Comparison of ENCODE assay signal across 18 cellular contexts in genomic region chr6:142868917-142869316, GRCh38.
DNase-seq lines count a peak whose midpoint lies in the region; TF ChIP-seq lines count a peak whose summit lies in the region.
"Had no signal": no experiment of that assay in that cellular context is flagged by ENCODE, and none has a peak within 500 bp of the region (broad histone marks: within the 10 kb centered on the region; RNA-seq: fewer than 3 reads in every experiment).

No MANE protein-coding gene starts in this region.

- POLR2A ChIA-PET in SK-N-SH (lab: Yijun Ruan, JAX) = no interaction called here

- H2AFZ ChIP-seq in OCI-LY1 (ENCODE audit: low read length) (no peak overlapping the region), SK-N-SH (ENCODE audit: low read depth) (no peak overlapping the region)

- H4K20me1 ChIP-seq in OCI-LY1 (ENCODE audit: insufficient read depth, low read length) = no peaks in the 10 kb centered on the region
- H4K20me1 ChIP-seq in SK-N-SH (ENCODE audit: insufficient read depth) = no peaks in the 10 kb centered on the region

- H3K9me3 Mint-ChIP-seq in activated CD4-positive, alpha-beta T cell treated with anti-CD3 and anti-CD28 coated beads, Interleukin-2, amount 10 ng/mL, durations not matched to agents 24 days and 14 days = no peaks in the 10 kb centered on the region
- no peaks in the 10 kb centered on the region for H3K9me3 Mint-ChIP-seq in endothelial cell (ENCODE audit: unreplicated experiment)
- H3K9me3 Mint-ChIP-seq: activated B cell treated with CpG ODN at 0.5 μM for 24 hours; activated T-helper 1 cell treated with anti-CD3 and anti-CD28 coated beads, Interleukin-12 subunit alpha, Interleukin-12 subunit beta, Interleukin-2, Interleukin-4 antibody, amounts not matched to agents 30 ng/mL and 10 ng/mL and 1 ng/mL, durations not matched to agents 14 hours and 24 hours and 36 hours; immature natural killer cell had no signal

- no peak overlapping the region for H3K27ac ChIP-seq in OCI-LY1 (ENCODE audit: low read depth, low read length, poor library complexity, severe bottlenecking)
- H3K27ac ChIP-seq in SK-N-SH (ENCODE audit: low read depth in 2 of 2, low read length in 1 of 2) = no peak overlapping the region
- H3K27ac ChIP-seq: 22Rv1, BLaER1 had no signal

- 94% methylated on average over 2 of the region's 2 CpGs for WGBS in SK-N-SH (ENCODE audit: low lambda C conversion rate)

- no peak overlapping the region for H3K4me3 Mint-ChIP-seq in activated CD4-positive, alpha-beta T cell treated with anti-CD3 and anti-CD28 coated beads, Interleukin-2, amount 10 ng/mL, durations not matched to agents 24 days and 14 days
- no peak overlapping the region for H3K4me3 Mint-ChIP-seq in endothelial cell (ENCODE audit: unreplicated experiment)
- H3K4me3 Mint-ChIP-seq: activated B cell treated with CpG ODN at 0.5 μM for 24 hours; activated T-helper 1 cell treated with anti-CD3 and anti-CD28 coated beads, Interleukin-12 subunit alpha, Interleukin-12 subunit beta, Interleukin-2, Interleukin-4 antibody, amounts not matched to agents 30 ng/mL and 10 ng/mL and 1 ng/mL, durations not matched to agents 14 hours and 24 hours and 36 hours had no signal

- peaks cover 66% of the 10 kb centered on the region for H3K4me1 Mint-ChIP-seq in activated CD4-positive, alpha-beta T cell treated with anti-CD3 and anti-CD28 coated beads, Interleukin-2, amount 10 ng/mL, durations not matched to agents 24 days and 14 days
- peaks cover 14% of the 10 kb centered on the region for H3K4me1 Mint-ChIP-seq in endothelial cell (ENCODE audit: unreplicated experiment)

- H3K4me2 ChIP-seq in OCI-LY1 (ENCODE audit: low read length) (no peak overlapping the region), SK-N-SH (no peak overlapping the region)

- peaks cover 18% of the 10 kb centered on the region for H3K36me3 Mint-ChIP-seq in activated CD4-positive, alpha-beta T cell treated with anti-CD3 and anti-CD28 coated beads, Interleukin-2, amount 10 ng/mL, durations not matched to agents 24 days and 14 days (ENCODE audit: low read depth)
- no peaks in the 10 kb centered on the region for H3K36me3 Mint-ChIP-seq in endothelial cell (ENCODE audit: low read depth, unreplicated experiment)
- H3K36me3 Mint-ChIP-seq: immature natural killer cell had no signal

- no peak overlapping the region for H3K27ac Mint-ChIP-seq in activated CD4-positive, alpha-beta T cell treated with anti-CD3 and anti-CD28 coated beads, Interleukin-2, amount 10 ng/mL, durations not matched to agents 24 days and 14 days
- H3K27ac Mint-ChIP-seq in endothelial cell (ENCODE audit: unreplicated experiment) = no peak overlapping the region
- H3K27ac Mint-ChIP-seq: activated T-helper 1 cell treated with anti-CD3 and anti-CD28 coated beads, Interleukin-12 subunit alpha, Interleukin-12 subunit beta, Interleukin-2, Interleukin-4 antibody, amounts not matched to agents 30 ng/mL and 10 ng/mL and 1 ng/mL, durations not matched to agents 14 hours and 24 hours and 36 hours had no signal

- H3K4me3 ChIP-seq in OCI-LY1 (ENCODE audit: low read depth, low read length, poor library complexity, severe bottlenecking) = no peak overlapping the region
- no peak overlapping the region for H3K4me3 ChIP-seq in SK-N-SH (ENCODE audit: low read depth in 2 of 2, low read length in 1 of 2)
- H3K4me3 ChIP-seq: BLaER1, lung had no signal

- TF ChIP-seq POLR2A in erythroblast (IDR thresholded peaks at IDR 0.05; ENCODE audit: low read length) = no peak

- CTCF ChIA-PET in SK-N-SH (lab: Yijun Ruan, JAX) = interaction anchor here (0.7 to 1.0 kb wide), 3 partner anchors 20 to 40 kb away, joined by 3 read pairs; no protein-coding TSS in a partner anchor

- H3K9ac ChIP-seq in OCI-LY1 (ENCODE audit: low read length) (no peak overlapping the region), SK-N-SH (no peak overlapping the region)
- H3K9ac ChIP-seq: BLaER1 had no signal

- H3K9me3 ChIP-seq in OCI-LY1 (ENCODE audit: low read length) (no peaks in the 10 kb centered on the region), SK-N-SH (no peaks in the 10 kb centered on the region)
- H3K9me3 ChIP-seq: BLaER1, heart right ventricle had no signal

- H3K27me3 ChIP-seq in OCI-LY1 (ENCODE audit: insufficient read depth, low read length) (no peaks in the 10 kb centered on the region), SK-N-SH (ENCODE audit: insufficient read depth) (no peaks in the 10 kb centered on the region)
- H3K27me3 ChIP-seq: BLaER1, heart right ventricle had no signal

- H3K9me2 ChIP-seq in OCI-LY1 (ENCODE audit: low read depth, low read length) = no peaks in the 10 kb centered on the region
- H3K9me2 ChIP-seq in SK-N-SH = no peaks in the 10 kb centered on the region

- H3K79me2 ChIP-seq in OCI-LY1 (ENCODE audit: insufficient read depth, low read length) (peaks cover 54% of the 10 kb centered on the region), SK-N-SH (ENCODE audit: insufficient read depth) (peaks cover 58% of the 10 kb centered on the region)

- peaks cover 63% of the 10 kb centered on the region for H3K4me1 ChIP-seq in OCI-LY1 (ENCODE audit: insufficient read depth, low read length, severe bottlenecking)
- peaks cover 0 to 10% of the 10 kb centered on the region in 2 experiments; a peak in 2 of 4 replicates for H3K4me1 ChIP-seq in SK-N-SH (ENCODE audit: control insufficient read depth in 1 of 2, insufficient read depth in 2 of 2, low read depth in 1 of 2, low read length in 1 of 2)

- H3K36me3 ChIP-seq in OCI-LY1 (ENCODE audit: insufficient read depth, low read length) (no peaks in the 10 kb centered on the region), SK-N-SH (replicated peaks in 1 of 2; ENCODE audit: control insufficient read depth in 1 of 2, insufficient read depth in 2 of 2, low read length in 1 of 2) (no peaks in the 10 kb centered on the region)
- H3K36me3 ChIP-seq: heart right ventricle had no signal

- no peaks in the 10 kb centered on the region for H3K27me3 Mint-ChIP-seq in activated CD4-positive, alpha-beta T cell treated with anti-CD3 and anti-CD28 coated beads, Interleukin-2, amount 10 ng/mL, durations not matched to agents 24 days and 14 days
- no peaks in the 10 kb centered on the region for H3K27me3 Mint-ChIP-seq in endothelial cell (ENCODE audit: unreplicated experiment)
- H3K27me3 Mint-ChIP-seq: activated B cell treated with CpG ODN at 0.5 μM for 24 hours had no signal

- no peaks in the 10 kb centered on the region for H3F3A ChIP-seq in OCI-LY1 (ENCODE audit: insufficient read depth, low read length)
- peaks cover 4% of the 10 kb centered on the region for H3F3A ChIP-seq in SK-N-SH (replicated peaks; ENCODE audit: insufficient read depth)

- peak; percentile 40 for DNase-seq in activated CD4-positive, alpha-beta T cell treated with anti-CD3 and anti-CD28 coated beads, Interleukin-2, amount 10 ng/mL, durations not matched to agents 24 days and 14 days
- no peak for DNase-seq in activated CD4-positive, alpha-beta T cell treated with anti-CD3 and anti-CD28 coated beads, Interleukin-2, amount 50 U/mL, for 1 hour
- no peak for DNase-seq in endothelial cell (ENCODE audit: low spot score)
- DNase-seq in renal cortical epithelial cell (ENCODE audit: low read depth) = peak; percentile 73
- DNase-seq in DMS 273 (lab: John Stamatoyannopoulos, UW; ENCODE audit: unreplicated experiment) = no peak
- no peak for DNase-seq in erythroblast (lab: John Stamatoyannopoulos, UW)
- no peak for DNase-seq in SK-N-SH
- DNase-seq: activated B cell treated with CpG ODN at 0.5 μM for 24 hours; activated CD8-positive, alpha-beta memory T cell treated with anti-CD3 and anti-CD28 coated beads for 24 hours; heart right ventricle; immature natural killer cell; MM.1S; NCI-H446 treated with DMSO at 0.1 percent for 48 hours had no signal

- TF ChIP-seq RAD21 in SK-N-SH (IDR thresholded peaks at IDR 0.05; ENCODE audit: low read length) = no peak

- no peak for TF ChIP-seq EP300 in SK-N-SH (IDR thresholded peaks at IDR 0.05; ENCODE audit: borderline replicate concordance in 1 of 2, low read depth in 1 of 2, low read length in 1 of 2)

- TF ChIP-seq CTCF in OCI-LY1 (IDR thresholded peaks at IDR 0.05; ENCODE audit: low read length) (peak; percentile 41; the same call in 1 of the 2 replicates), endothelial cell (IDR thresholded peaks at IDR 0.05; ENCODE audit: unreplicated experiment) (peak; percentile 19), SK-N-SH (IDR thresholded peaks at IDR 0.05) (no peak)

- intact Hi-C loops in activated CD4-positive, alpha-beta T cell treated with anti-CD3 and anti-CD28 coated beads, Interleukin-2, amount 10 ng/mL, durations not matched to agents 24 days and 14 days (cut with micrococcal nuclease) = loop anchor here (10.0 kb wide), 1 partner anchor 956 kb away; no protein-coding TSS in a partner anchor

TF ChIP-seq in SK-N-SH, 30 proteins besides CTCF, POLR2A, EP300 and RAD21 (continues in another document):
- no peak for TF ChIP-seq MAX (IDR thresholded peaks at IDR 0.05; ENCODE audit: low read depth)
- no peak for TF ChIP-seq USF2 (IDR thresholded peaks at IDR 0.05; ENCODE audit: borderline replicate concordance, low read depth, low read length)
- TF ChIP-seq CHD2 (IDR thresholded peaks at IDR 0.05; ENCODE audit: low read length, partially characterized antibody) = no peak
- no peak for TF ChIP-seq SIN3A (IDR thresholded peaks at IDR 0.05; ENCODE audit: borderline replicate concordance, low read depth, low read length)
- TF ChIP-seq RFX5 (IDR thresholded peaks at IDR 0.05; ENCODE audit: low read length) = no peak
- no peak for TF ChIP-seq POLR2AphosphoS5 (IDR thresholded peaks at IDR 0.05; ENCODE audit: low read depth, low read length)
- TF ChIP-seq MXI1 (IDR thresholded peaks at IDR 0.05; ENCODE audit: low read depth, low read length) = no peak
- no peak for TF ChIP-seq GABPA (IDR thresholded peaks at IDR 0.05; ENCODE audit: low read depth)
- no peak for TF ChIP-seq TCF12 (IDR thresholded peaks at IDR 0.05)
- no peak for TF ChIP-seq EZH2phosphoT487 (IDR thresholded peaks at IDR 0.05; ENCODE audit: borderline replicate concordance, low read depth)
- no peak for TF ChIP-seq NRF1 (IDR thresholded peaks at IDR 0.05; ENCODE audit: low read depth, low read length)
- no peak for TF ChIP-seq RCOR1 (IDR thresholded peaks at IDR 0.05; ENCODE audit: low read length)

Comparison
In these comparisons a context has a peak if more than half of its experiments do, and no peak if none do; other contexts are left out.
1. DNase-seq: peak in activated CD4-positive, alpha-beta T cell treated with anti-CD3 and anti-CD28 coated beads, Interleukin-2, amount 10 ng/mL, durations not matched to agents 24 days and 14 days (single experiment) and renal cortical epithelial cell (single experiment); none in activated CD4-positive, alpha-beta T cell treated with anti-CD3 and anti-CD28 coated beads, Interleukin-2, amount 50 U/mL, for 1 hour (single experiment), endothelial cell (single experiment), DMS 273 (single experiment), erythroblast (0 of 2) and SK-N-SH (single experiment).